ENCODE assay signal across 9 cellular contexts in genomic region chr6:24910331-24910849, GRCh38. TPM values are rescaled to one million over a fixed set of nuclear protein-coding genes. Genes with fewer than 3 reads are reported as not detected.
DNase-seq lines count a peak whose midpoint lies in the region; ATAC-seq and TF ChIP-seq lines count a peak whose summit lies in the region.
"Had no signal": no experiment of that assay in that cellular context is flagged by ENCODE, and none has a peak within 500 bp of the region (broad histone marks: within the 10 kb centered on the region; RNA-seq: fewer than 3 reads in every experiment).

No MANE protein-coding gene starts in this region.

- H3K4me3 Mint-ChIP-seq in activated naive CD8-positive, alpha-beta T cell treated with anti-CD3 and anti-CD28 coated beads, Interleukin-2, amount 50 U/mL, for 24 hours: peak overlapping the region; percentile 91

- TF ChIP-seq CTCF in smooth muscle cell (IDR thresholded peaks at IDR 0.05; ENCODE audit: borderline replicate concordance, insufficient read depth, poor library complexity, severe bottlenecking): peak; percentile 2

- H3K36me3 ChIP-seq in MG63 (no peaks in the 10 kb centered on the region), smooth muscle cell (ENCODE audit: low read depth) (no peaks in the 10 kb centered on the region)

- H3K9me3 Mint-ChIP-seq in activated naive CD8-positive, alpha-beta T cell treated with anti-CD3 and anti-CD28 coated beads, Interleukin-2, amount 50 U/mL, for 24 hours: no peaks in the 10 kb centered on the region

- peak overlapping the region; percentile 4 for H3K9ac ChIP-seq in smooth muscle cell (ENCODE audit: low read depth)

- H3K4me1 Mint-ChIP-seq in activated naive CD8-positive, alpha-beta T cell treated with anti-CD3 and anti-CD28 coated beads, Interleukin-2, amount 50 U/mL, for 24 hours: peaks cover 87% of the 10 kb centered on the region

- H3K27ac Mint-ChIP-seq in activated naive CD8-positive, alpha-beta T cell treated with anti-CD3 and anti-CD28 coated beads, Interleukin-2, amount 50 U/mL, for 24 hours: peak overlapping the region; percentile 94

- no peaks in the 10 kb centered on the region for H3K9me3 ChIP-seq in MG63
- H3K9me3 ChIP-seq in iPS-18c (ENCODE audit: control insufficient read depth, insufficient read depth, low read length): peaks cover 2% of the 10 kb centered on the region
- H3K9me3 ChIP-seq in smooth muscle cell (replicated peaks; ENCODE audit: low read depth): no peaks in the 10 kb centered on the region

- H3K27me3 ChIP-seq in MG63 (no peaks in the 10 kb centered on the region), smooth muscle cell (ENCODE audit: low read depth) (peaks cover 7% of the 10 kb centered on the region)

- WGBS in smooth muscle cell (ENCODE audit: low lambda C conversion rate): 2% methylated on average over 27 of the region's 29 CpGs

- no peaks in the 10 kb centered on the region for H4K20me1 ChIP-seq in smooth muscle cell (ENCODE audit: low read depth)

- no peak overlapping the region for H3K27ac ChIP-seq in smooth muscle cell (ENCODE audit: low read depth)
- H3K27ac ChIP-seq: epithelial cell of prostate had no signal

- H3K27me3 Mint-ChIP-seq in activated naive CD8-positive, alpha-beta T cell treated with anti-CD3 and anti-CD28 coated beads, Interleukin-2, amount 50 U/mL, for 24 hours: no peaks in the 10 kb centered on the region

- peak overlapping the region; percentile 86 for H2AFZ ChIP-seq in smooth muscle cell (ENCODE audit: low read depth)

- H3K4me3 ChIP-seq in MG63 (peak overlapping the region; percentile 42), iPS-18c (ENCODE audit: insufficient read depth, low read depth, low read length) (peak overlapping the region; percentile 51), smooth muscle cell (peak overlapping the region; percentile 70)

- peaks cover 10% of the 10 kb centered on the region for H3K4me1 ChIP-seq in smooth muscle cell (ENCODE audit: low read depth)

- peak; percentile 65 for DNase-seq in stimulated activated CD4-positive, alpha-beta T cell treated with anti-CD3 and anti-CD28 coated beads, Interleukin-15, amount 100 ng/mL, for 24 hours
- no peak for DNase-seq in stimulated activated CD4-positive, alpha-beta T cell treated with anti-CD3 and anti-CD28 coated beads, Interleukin-2, amount 100 ng/mL, for 48 hours
- DNase-seq in MG63: no peak
- peak; percentile 66 for DNase-seq in activated naive CD8-positive, alpha-beta T cell treated with anti-CD3 and anti-CD28 coated beads, Interleukin-2, amount 50 U/mL, for 24 hours
- DNase-seq in smooth muscle cell (lab: John Stamatoyannopoulos, UW; ENCODE audit: unreplicated experiment): no peak
- DNase-seq in pons (ENCODE audit: low spot score): no peak
- DNase-seq in DMS53 (lab: John Stamatoyannopoulos, UW): no peak

- ATAC-seq in activated naive CD8-positive, alpha-beta T cell treated with anti-CD3 and anti-CD28 coated beads, Interleukin-2, amount 50 U/mL, for 24 hours: peak; percentile 48

- peaks cover 4% of the 10 kb centered on the region for H3K36me3 Mint-ChIP-seq in activated naive CD8-positive, alpha-beta T cell treated with anti-CD3 and anti-CD28 coated beads, Interleukin-2, amount 50 U/mL, for 24 hours (ENCODE audit: low read depth)

- peak overlapping the region; percentile 99 for H3K4me2 ChIP-seq in smooth muscle cell

- peaks cover 10% of the 10 kb centered on the region for H3F3A ChIP-seq in smooth muscle cell (ENCODE audit: low read depth)

- no peaks in the 10 kb centered on the region for H3K79me2 ChIP-seq in smooth muscle cell (ENCODE audit: low read depth)

RNA-seq across cellular contexts. Expression of gene RIPOR2, which starts 25.4 kb away (rescaled TPM):
- total RNA-seq in MG63 (2014; rRNA removed; shearing (Covaris generic); ENCODE audit: low replicate concordance): 0.40 and 0.42 TPM in 2 replicates
- 5.6 and 6.6 TPM in 2 replicates for total RNA-seq in smooth muscle cell
- polyA plus RNA-seq in smooth muscle cell: 2.3 and 7.6 TPM in 2 replicates

Comparison
In these comparisons a context has a peak if more than half of its experiments do, and no peak if none do; other contexts are left out.
1. DNase-seq: peak in stimulated activated CD4-positive, alpha-beta T cell treated with anti-CD3 and anti-CD28 coated beads, Interleukin-15, amount 100 ng/mL, for 24 hours (single experiment) and activated naive CD8-positive, alpha-beta T cell treated with anti-CD3 and anti-CD28 coated beads, Interleukin-2, amount 50 U/mL, for 24 hours (single experiment); none in stimulated activated CD4-positive, alpha-beta T cell treated with anti-CD3 and anti-CD28 coated beads, Interleukin-2, amount 100 ng/mL, for 48 hours (0 of 2), MG63 (single experiment), smooth muscle cell (single experiment), pons (single experiment) and DMS53 (single experiment).
2. Peak in every context shown above with its lines, with median percentiles within 50 percentile points of each other: H3K4me3 ChIP-seq.